In genomic region chr4:108650212-108651067, GRCh38 we compare ENCODE assay signal across 1 cellular context.
TF ChIP-seq lines count a peak whose summit lies in the region.

Gene OSTC (plus strand): TSS chr4:108650599. CDS start chr4:108650656, 57 bp downstream.

TF ChIP-seq in HepG2, 621 proteins besides CTCF, POLR2A, EP300 and RAD21 (continued from another document and continues in another):
- TF ChIP-seq ZBTB40 (IDR thresholded peaks at IDR 0.05) (no peak), ZBTB40 (CRISPR knock-in tag; IDR thresholded peaks at IDR 0.05) (peak; percentile 55; the same call in 1 of the 2 replicates), KMT2A (CRISPR knock-in tag; IDR thresholded peaks at IDR 0.05) (peak; percentile 65; the same call in 1 of the 2 replicates), MAFF (IDR thresholded peaks at IDR 0.05; ENCODE audit: low read depth, low read length) (no peak), PREB (CRISPR knock-in tag; IDR thresholded peaks at IDR 0.05) (no peak), NFIB (CRISPR knock-in tag; IDR thresholded peaks at IDR 0.05; ENCODE audit: borderline replicate concordance) (no peak), ZNF576 (CRISPR knock-in tag; IDR thresholded peaks at IDR 0.05) (no peak), SP4 (CRISPR knock-in tag; IDR thresholded peaks at IDR 0.05) (peak; percentile 75; the same call in 1 of the 2 replicates), SYNCRIP (IDR thresholded peaks at IDR 0.05; ENCODE audit: insufficient read depth, low read depth, low read length) (no peak), ZBTB21 (CRISPR knock-in tag; IDR thresholded peaks at IDR 0.05) (no peak), POGK (CRISPR knock-in tag; conservative IDR thresholded peaks at IDR 0.05) (no peak; the same call in 1 of the 2 replicates), KDM1A (CRISPR knock-in tag; IDR thresholded peaks at IDR 0.05) (no peak), ZNF629 (CRISPR knock-in tag; conservative IDR thresholded peaks at IDR 0.05) (no peak), ZBTB10 (CRISPR knock-in tag; IDR thresholded peaks at IDR 0.05; ENCODE audit: borderline replicate concordance) (no peak), ZNF343 (CRISPR knock-in tag; IDR thresholded peaks at IDR 0.05) (peak; percentile 57; the same call in 1 of the 2 replicates), RNF2 (conservative IDR thresholded peaks at IDR 0.05; ENCODE audit: low read depth) (0 out of 2 replicates have a peak, but pooled peaks have one; percentile 55), ZNF710 (CRISPR knock-in tag; IDR thresholded peaks at IDR 0.05; ENCODE audit: borderline replicate concordance) (0 out of 2 replicates have a peak, but pooled peaks have one; percentile 52), HES4 (CRISPR knock-in tag; IDR thresholded peaks at IDR 0.05; ENCODE audit: borderline replicate concordance) (peak; percentile 68), HNRNPL (IDR thresholded peaks at IDR 0.05; ENCODE audit: low read depth, low read length) (no peak), ZNF770 (CRISPR knock-in tag; IDR thresholded peaks at IDR 0.05) (0 out of 2 replicates have a peak, but pooled peaks have one; percentile 26), ZBTB38 (CRISPR knock-in tag; IDR thresholded peaks at IDR 0.05) (no peak; the same call in 1 of the 2 replicates), HNF4A (CRISPR knock-in tag; IDR thresholded peaks at IDR 0.05) (peak; percentile 52), ARHGAP35 (CRISPR knock-in tag; IDR thresholded peaks at IDR 0.05; ENCODE audit: borderline replicate concordance) (no peak), ZNF550 (CRISPR knock-in tag; IDR thresholded peaks at IDR 0.05; ENCODE audit: borderline replicate concordance) (no peak), KDM5B (CRISPR knock-in tag; IDR thresholded peaks at IDR 0.05; ENCODE audit: borderline replicate concordance) (peak; percentile 75; the same call in 1 of the 2 replicates), TCF7 (IDR thresholded peaks at IDR 0.05; ENCODE audit: low read depth) (no peak), ZFP62 (CRISPR knock-in tag; IDR thresholded peaks at IDR 0.05) (no peak), ZNF609 (CRISPR knock-in tag; IDR thresholded peaks at IDR 0.05; ENCODE audit: borderline replicate concordance) (peak; percentile 12; the same call in 1 of the 2 replicates), NCOA5 (CRISPR knock-in tag; IDR thresholded peaks at IDR 0.05) (no peak), SIX4 (CRISPR knock-in tag; IDR thresholded peaks at IDR 0.05) (no peak), NR2C2 (CRISPR knock-in tag; IDR thresholded peaks at IDR 0.05; ENCODE audit: borderline replicate concordance) (no peak; the same call in 1 of the 2 replicates), PHF5A (CRISPR knock-in tag; IDR thresholded peaks at IDR 0.05; ENCODE audit: low read depth, unreplicated experiment) (no peak)
